ENCODE assay signal across 10 cellular contexts in the genomic region with DNA sequence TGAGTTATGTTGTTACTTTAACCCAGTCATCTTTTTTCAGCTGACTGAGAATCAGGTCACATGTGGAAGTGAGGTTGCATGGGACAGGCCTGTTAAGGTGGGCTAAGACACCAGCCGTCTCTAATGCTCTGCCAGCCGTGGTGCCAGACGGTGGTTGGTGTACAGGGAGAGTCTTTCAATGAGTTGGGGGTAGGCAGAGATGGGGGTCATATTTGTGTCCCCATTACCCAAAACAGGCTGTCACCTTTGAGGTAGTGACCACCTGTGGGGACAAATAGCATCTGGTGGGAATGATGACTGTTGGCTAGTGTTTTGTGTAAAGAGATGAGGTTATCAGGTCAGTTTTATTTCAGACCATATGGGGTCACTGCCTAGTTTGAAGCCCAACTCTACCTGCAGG. TPM values are rescaled to one million over a fixed set of nuclear protein-coding genes. Genes with fewer than 3 reads are reported as not detected.
DNase-seq lines count a peak whose midpoint lies in the region; ATAC-seq, FAIRE-seq and TF ChIP-seq lines count a peak whose summit lies in the region.
"Had no signal": no experiment of that assay in that cellular context is flagged by ENCODE, and none has a peak within 500 bp of the region (broad histone marks: within the 10 kb centered on the region; RNA-seq: fewer than 3 reads in every experiment).

No MANE protein-coding gene starts in this region.

- H3K36me3 Mint-ChIP-seq in IgD-negative memory B cell = no peaks in the 10 kb centered on the region
- peaks cover 5 to 20% (median 13%) of the 10 kb centered on the region in 5 donors for H3K36me3 Mint-ChIP-seq in naive thymus-derived CD4-positive, alpha-beta T cell

- peaks cover 9 to 28% of the 10 kb centered on the region in 2 experiments for H3K36me3 ChIP-seq in GM12878 (ENCODE audit: control insufficient read depth in 2 of 2, insufficient read depth in 2 of 2, low read length in 1 of 2)
- H3K36me3 ChIP-seq in naive thymus-derived CD4-positive, alpha-beta T cell (ENCODE audit: control insufficient read depth in 2 of 3, insufficient read depth in 3 of 3, low read length in 3 of 3) = peaks cover 8 to 60% (median 16%) of the 10 kb centered on the region in 3 experiments
- peaks cover 0 to 2% of the 10 kb centered on the region in 2 donors for H3K36me3 ChIP-seq in prostate gland
- H3K36me3 ChIP-seq in left lung = peaks cover 0 to 58% of the 10 kb centered on the region in 2 donors

- peaks cover 45% of the 10 kb centered on the region for H3K79me2 ChIP-seq in GM12878 (ENCODE audit: control insufficient read depth, insufficient read depth, low read length)

- no peak for DNase-seq in GM12878 (ENCODE audit: low read depth, low spot score)
- DNase-seq in naive thymus-derived CD4-positive, alpha-beta T cell = no peak
- DNase-seq in prostate gland (ENCODE audit: low spot score) = no peak
- DNase-seq in left lung = no peak
- DNase-seq in NCI-H187 (lab: John Stamatoyannopoulos, UW) = no peak
- DNase-seq in anterior cingulate cortex (lab: John Stamatoyannopoulos, UW) = no peak
- DNase-seq: GOT3 had no signal

- intact Hi-C loops in GM12878 (cut with micrococcal nuclease; ENCODE audit: unreplicated experiment) (no loop called here), prostate gland (cut with DNase I) (no loop called here), left lung (cut with DNase I) (loop anchor here in 1 of 2 donors (10.0 kb wide), 1 partner anchor 150 kb away; no protein-coding TSS in a partner anchor)
- intact Hi-C loops in naive thymus-derived CD4-positive, alpha-beta T cell (cut with micrococcal nuclease) = loop anchor here (10.0 kb wide), 2 partner anchors 550 to 970 kb away; a partner anchor contains a TSS

- no peak for FAIRE-seq in GM12878 (lab: Jason Lieb, UNC)

- TF ChIP-seq CTCF in C4-2B (conservative IDR thresholded peaks at IDR 0.05) = no peak
- no peak for TF ChIP-seq CTCF in GM12878 (IDR thresholded peaks at IDR 0.05 in 2 of 3, conservative IDR thresholded peaks at IDR 0.05 in 1 of 3; ENCODE audit: control insufficient read depth in 2 of 3, extremely low read depth in 1 of 3, insufficient read depth in 1 of 3, low read depth in 3 of 3, low read length in 3 of 3)
- TF ChIP-seq CTCF in prostate gland (IDR thresholded peaks at IDR 0.05) = no peak
- no peak for TF ChIP-seq CTCF in left lung (IDR thresholded peaks at IDR 0.05)

- H3K9me3 Mint-ChIP-seq in IgD-negative memory B cell = no peaks in the 10 kb centered on the region
- H3K9me3 Mint-ChIP-seq in naive thymus-derived CD4-positive, alpha-beta T cell = peaks cover 0 to 3% (median 0%) of the 10 kb centered on the region in 11 donors

- RAD21 ChIA-PET in GM12878 (lab: Charles Lee; ENCODE audit: unreplicated experiment) = interaction anchor here (1.1 kb wide), 1 partner anchor 59 kb away, joined by 3 read pairs; no protein-coding TSS in a partner anchor

- peak; percentile 51; the same call in 1 of the 2 replicates for TF ChIP-seq POLR2A in GM12878 (IDR thresholded peaks at IDR 0.05; ENCODE audit: low read depth, low read length)
- TF ChIP-seq POLR2A in prostate gland (IDR thresholded peaks at IDR 0.05) = no peak

- H3K27ac ChIP-seq in C4-2B (peak overlapping the region; percentile 96), GM12878 (ENCODE audit: control insufficient read depth, insufficient read depth) (peak overlapping the region; percentile 90; the same call in 1 of the 2 replicates), prostate gland (no peak overlapping the region), left lung (no peak overlapping the region)
- peak overlapping the region; percentile 86 for H3K27ac ChIP-seq in naive thymus-derived CD4-positive, alpha-beta T cell (ENCODE audit: low read depth, low read length)
- H3K27ac ChIP-seq: neutrophil had no signal

- H3K4me2 ChIP-seq in GM12878 (ENCODE audit: control insufficient read depth, insufficient read depth) = peak overlapping the region; percentile 92

- no peaks in the 10 kb centered on the region for H3K9me3 ChIP-seq in GM12878 (replicated peaks; ENCODE audit: control insufficient read depth, insufficient read depth, low read length)
- no peaks in the 10 kb centered on the region for H3K9me3 ChIP-seq in naive thymus-derived CD4-positive, alpha-beta T cell (ENCODE audit: control insufficient read depth in 2 of 3, low read length in 3 of 3)
- no peaks in the 10 kb centered on the region for H3K9me3 ChIP-seq in prostate gland
- no peaks in the 10 kb centered on the region for H3K9me3 ChIP-seq in left lung
- H3K9me3 ChIP-seq: neutrophil had no signal

- in situ Hi-C loops in GM12878 (cut with MboI) = no loop called here

- H3K27me3 ChIP-seq in GM12878 (replicated peaks in 1 of 2; ENCODE audit: control insufficient read depth in 2 of 2, insufficient read depth in 2 of 2, low read length in 1 of 2) = peaks cover 0 to 7% of the 10 kb centered on the region in 2 experiments; a peak in 3 of 4 replicates
- peaks cover 0 to 3% of the 10 kb centered on the region in 2 donors for H3K27me3 ChIP-seq in naive thymus-derived CD4-positive, alpha-beta T cell (ENCODE audit: control insufficient read depth in 2 of 2, insufficient read depth in 2 of 2, low read length in 2 of 2)
- H3K27me3 ChIP-seq in prostate gland (replicated peaks; ENCODE audit: insufficient read depth) = no peaks in the 10 kb centered on the region
- peaks cover 0 to 26% of the 10 kb centered on the region in 2 donors for H3K27me3 ChIP-seq in left lung

- SMC1A ChIA-PET in GM12878 (lab: Charles Lee; ENCODE audit: uncharacterized antibody, unreplicated experiment) = interaction anchor here (0.7 kb wide), 1 partner anchor 77 kb away, joined by 3 read pairs; no protein-coding TSS in a partner anchor

- no peak overlapping the region for H2AFZ ChIP-seq in GM12878 (ENCODE audit: control insufficient read depth, low read depth, low read length)

- POLR2A ChIA-PET in GM12878 (lab: Charles Lee) = interaction anchor here (0.6 kb wide), 1 partner anchor 10 kb away, joined by 3 read pairs; no protein-coding TSS in a partner anchor
- POLR2A ChIA-PET in naive thymus-derived CD4-positive, alpha-beta T cell (lab: Charles Lee) = interaction anchor here (2.9 kb wide), 1 partner anchor 7 kb away, joined by 17 read pairs; a partner anchor contains a TSS

- H3K4me3 ChIP-seq in GM12878 = peak overlapping the region; percentile 99
- peak overlapping the region; percentile 89 for H3K4me3 ChIP-seq in naive thymus-derived CD4-positive, alpha-beta T cell (ENCODE audit: low read length)
- no peak overlapping the region for H3K4me3 ChIP-seq in prostate gland
- peak overlapping the region in 1 of 2 donors; percentile 85 for H3K4me3 ChIP-seq in left lung

- peaks cover 15% of the 10 kb centered on the region for H3K27me3 Mint-ChIP-seq in IgD-negative memory B cell
- H3K27me3 Mint-ChIP-seq in naive thymus-derived CD4-positive, alpha-beta T cell = peaks cover 4 to 12% (median 6%) of the 10 kb centered on the region in 5 donors

- CTCF ChIA-PET in GM12878 (lab: Yijun Ruan, JAX) = interaction anchor here (0.6 to 1.2 kb wide), 4 partner anchors 79 to 162 kb away, joined by 3 to 5 read pairs (median 4); a partner anchor contains a TSS
- CTCF ChIA-PET in naive thymus-derived CD4-positive, alpha-beta T cell (lab: Charles Lee) = interaction anchor here (0.8 kb wide), 1 partner anchor 90 kb away, joined by 3 read pairs; no protein-coding TSS in a partner anchor

- ATAC-seq in GM12878 (no peak), left lung (no peak)
- no peak for ATAC-seq in naive thymus-derived CD4-positive, alpha-beta T cell

- H3K4me1 ChIP-seq in GM12878 (ENCODE audit: control insufficient read depth, insufficient read depth, low read length) (peaks cover 6% of the 10 kb centered on the region), prostate gland (replicated peaks) (peaks cover 18% of the 10 kb centered on the region), left lung (peaks cover 18 to 56% of the 10 kb centered on the region in 2 donors)
- peaks cover 16% of the 10 kb centered on the region in 2 donors for H3K4me1 ChIP-seq in naive thymus-derived CD4-positive, alpha-beta T cell (ENCODE audit: control insufficient read depth in 2 of 2, insufficient read depth in 2 of 2, low read length in 2 of 2)

- peak overlapping the region; percentile 99 for H3K9ac ChIP-seq in GM12878 (ENCODE audit: control insufficient read depth, insufficient read depth, low read length)

- no peak for TF ChIP-seq EP300 in GM12878 (IDR thresholded peaks at IDR 0.05; ENCODE audit: borderline replicate concordance in 1 of 2, control insufficient read depth in 1 of 2, low read depth in 2 of 2, low read length in 2 of 2)

- peaks cover 19 to 27% (median 23%) of the 10 kb centered on the region in 3 donors for H3K4me1 Mint-ChIP-seq in IgD-negative memory B cell
- peaks cover 23 to 50% (median 41%) of the 10 kb centered on the region in 7 donors for H3K4me1 Mint-ChIP-seq in naive thymus-derived CD4-positive, alpha-beta T cell

- H3K4me3 Mint-ChIP-seq in IgD-negative memory B cell = peak overlapping the region; percentile 46 to 93 (median 86)
- peak overlapping the region; percentile 40 to 99 (median 82) for H3K4me3 Mint-ChIP-seq in naive thymus-derived CD4-positive, alpha-beta T cell

- 19% methylated on average over 3 of the region's 3 CpGs for WGBS in GM12878 (ENCODE audit: insufficient coverage, insufficient replicate concordance, low lambda C conversion rate, missing lambda C conversion rate)
- WGBS in prostate gland = 71% methylated on average over 3 of the region's 3 CpGs

- peak overlapping the region; percentile 85 to 90 (median 87) for H3K27ac Mint-ChIP-seq in IgD-negative memory B cell
- H3K27ac Mint-ChIP-seq in naive thymus-derived CD4-positive, alpha-beta T cell = peak overlapping the region in 8 of 9 donors; percentile 36 to 89 (median 76)

- no peak for TF ChIP-seq RAD21 in GM12878 (IDR thresholded peaks at IDR 0.05; ENCODE audit: insufficient read depth, low read depth, low read length)

- BruUV-seq in GM12878 (replicated peaks; lab: Mats Ljungman, UMichigan) = no TSS peak

- peaks cover 3% of the 10 kb centered on the region for H4K20me1 ChIP-seq in GM12878 (ENCODE audit: control insufficient read depth, insufficient read depth)

RNA-seq across cellular contexts. Expression of a gene that starts 1.8 kb away (rescaled TPM):
- 2,084 TPM for polyA plus RNA-seq in IgD-negative memory B cell
- 157 and 160 TPM in 2 replicates for total RNA-seq in GM12878 (2013; cell fraction: nucleolus; rRNA removed)
- total RNA-seq in GM12878 (2014; rRNA removed) = 3,474 and 3,658 TPM in 2 replicates
- total RNA-seq in GM12878 (2014; rRNA removed; fragmentation: Illumina TruSeq; extraction: Trizol) = 2,756 and 2,777 TPM in 2 replicates
- total RNA-seq in GM12878 (2021) = 1,318 and 1,414 TPM in 2 replicates
- polyA plus RNA-seq in GM12878 (2011; ENCODE audit: low read depth) = 1,426 TPM
- polyA plus RNA-seq in GM12878 (2011; rRNA removed) = 1,375 and 1,634 TPM in 2 replicates
- 350 and 2,010 TPM in 2 replicates for polyA plus RNA-seq in GM12878 (2011; cell fraction: cytosol; rRNA removed)
- polyA plus RNA-seq in GM12878 (2011; cell fraction: nucleus; rRNA removed) = 901 and 1,479 TPM in 2 replicates
- 5,418 and 5,579 TPM in 2 replicates for polyA plus RNA-seq in GM12878 (2012)
- polyA plus RNA-seq in GM12878 (2014; fragmentation: Illumina TruSeq; extraction: Trizol) = 1,052 and 1,828 TPM in 2 replicates
- polyA plus RNA-seq in GM12878 (2014; fragmentation: Nextera tagmentation; extraction: Ambion mirVana) = 1,000 to 10,000 TPM; 2,918 to 3,855 TPM
- 4,938 and 5,822 TPM in 2 replicates for polyA plus RNA-seq in GM12878 (2014; rRNA removed)
- polyA plus RNA-seq in GM12878 (2016; fragmentation: Nextera tagmentation; extraction: Ambion mirVana) = 1,000 to 10,000 TPM; 2,421 to 2,570 TPM
- 1,625 and 2,002 TPM in 2 replicates for polyA minus RNA-seq in GM12878 (2011; rRNA and poly(A)+ RNA removed)
- 442 and 456 TPM in 2 replicates for polyA minus RNA-seq in GM12878 (2011; cell fraction: cytosol; rRNA and poly(A)+ RNA removed)
- 137 and 144 TPM in 2 replicates for polyA minus RNA-seq in GM12878 (2011; cell fraction: nucleus; rRNA and poly(A)+ RNA removed)
- 1,000 to 10,000 TPM; 1,097 to 2,553 (median 2,002) TPM for total RNA-seq in naive thymus-derived CD4-positive, alpha-beta T cell
- 1,000 to 10,000 TPM; 1,479 to 2,523 TPM for polyA plus RNA-seq in naive thymus-derived CD4-positive, alpha-beta T cell
- total RNA-seq in prostate gland = 100 to 1,000 TPM; 531 to 611 TPM
- total RNA-seq in left lung = 100 to 1,000 TPM; 624 to 726 TPM

RNA-seq across cellular contexts. Expression of a gene that starts 8.1 kb away (rescaled TPM):
- polyA plus RNA-seq in IgD-negative memory B cell (0.58 TPM), GM12878 (2011; rRNA removed) (14.1 and 25.2 TPM in 2 replicates), GM12878 (2014; fragmentation: Illumina TruSeq; extraction: Trizol) (5.8 and 6.6 TPM in 2 replicates), GM12878 (2014; fragmentation: Nextera tagmentation; extraction: Ambion mirVana) (under 1 TPM; 0.26 to 0.47 TPM), GM12878 (2014; rRNA removed) (9.9 and 10.4 TPM in 2 replicates), GM12878 (2016; fragmentation: Nextera tagmentation; extraction: Ambion mirVana) (1 to 10 TPM; 6.5 to 6.7 TPM)
- 149 and 160 TPM in 2 replicates for total RNA-seq in GM12878 (2013; cell fraction: nucleolus; rRNA removed)
- total RNA-seq in GM12878 (2014; rRNA removed) (9.7 and 10.7 TPM in 2 replicates), GM12878 (2014; rRNA removed; fragmentation: Illumina TruSeq; extraction: Trizol) (4.2 and 4.4 TPM in 2 replicates), GM12878 (2021) (7.7 and 8.5 TPM in 2 replicates), prostate gland (10 to 100 TPM in 1 of 2 donors, 1 to 10 TPM in 1; 7.7 to 43.3 TPM), left lung (1 to 10 TPM; 6.9 to 7.7 TPM)
- 2.5 TPM for polyA plus RNA-seq in GM12878 (2011; ENCODE audit: low read depth)
- 24.7 and 32.7 TPM in 2 replicates for polyA plus RNA-seq in GM12878 (2011; cell fraction: cytosol; rRNA removed)
- polyA plus RNA-seq in GM12878 (2011; cell fraction: nucleus; rRNA removed) = 99.0 and 109 TPM in 2 replicates
- polyA plus RNA-seq in GM12878 (2012) = 3.8 and 5.7 TPM in 2 replicates
- polyA minus RNA-seq in GM12878 (2011; rRNA and poly(A)+ RNA removed) = 24.1 and 32.2 TPM in 2 replicates
- polyA minus RNA-seq in GM12878 (2011; cell fraction: cytosol; rRNA and poly(A)+ RNA removed) = 5.4 and 7.2 TPM in 2 replicates
- polyA minus RNA-seq in GM12878 (2011; cell fraction: nucleus; rRNA and poly(A)+ RNA removed) = 20.9 and 23.5 TPM in 2 replicates
- 10 to 100 TPM in 2 of 5 experiments, 1 to 10 TPM in 3; 5.5 to 15.8 (median 9.9) TPM for total RNA-seq in naive thymus-derived CD4-positive, alpha-beta T cell
- 1 to 10 TPM; 1.9 to 2.0 TPM for polyA plus RNA-seq in naive thymus-derived CD4-positive, alpha-beta T cell

Comparison
In these comparisons a context has a peak if more than half of its experiments do, and no peak if none do; other contexts are left out.
1. H3K27ac ChIP-seq: peak in C4-2B (single experiment), GM12878 (single experiment) and naive thymus-derived CD4-positive, alpha-beta T cell (single experiment); none in prostate gland (0 of 2) and left lung (0 of 2).
2. H3K4me3 ChIP-seq: peak in GM12878 (single experiment) and naive thymus-derived CD4-positive, alpha-beta T cell (single experiment); none in prostate gland (0 of 2).
3. intact Hi-C loops: an anchor here in naive thymus-derived CD4-positive, alpha-beta T cell (10.0 kb wide); none called in GM12878 and prostate gland.